In genomic region chr11:111926505-111927391, GRCh38 we compare ENCODE assay signal across 8 cellular contexts. TPM values are rescaled to one million over a fixed set of nuclear protein-coding genes. Genes with fewer than 3 reads are reported as not detected.
DNase-seq lines count a peak whose midpoint lies in the region; ATAC-seq, FAIRE-seq and TF ChIP-seq lines count a peak whose summit lies in the region.

No MANE protein-coding gene starts in this region.

- peak overlapping the region; percentile 93 to 99 (median 96) for H3K27ac Mint-ChIP-seq in brain

- ATAC-seq in HG03064 (IDR thresholded peaks at IDR 0.05; ENCODE audit: low read depth, unreplicated experiment) = peak; percentile 91

- FAIRE-seq in TTC549 (lab: Jason Lieb, UNC) = peak; percentile 43

- H3K27me3 ChIP-seq in sigmoid colon = no peaks in the 10 kb centered on the region

- no peaks in the 10 kb centered on the region for H3K9me3 ChIP-seq in sigmoid colon

- H3K4me1 Mint-ChIP-seq in brain = peaks cover 61% of the 10 kb centered on the region

- no peak for TF ChIP-seq CTCF in brain (conservative IDR thresholded peaks at IDR 0.05)
- peak in 1 of 4 experiments; percentile 30 for TF ChIP-seq CTCF in sigmoid colon (IDR thresholded peaks at IDR 0.05)

- no peaks in the 10 kb centered on the region for H3K36me3 Mint-ChIP-seq in brain

- no peaks in the 10 kb centered on the region for H3K9me3 Mint-ChIP-seq in brain

- H3K27ac ChIP-seq in sigmoid colon = peak overlapping the region; percentile 87 to 92 (median 88)

- peaks cover 0 to 43% (median 38%) of the 10 kb centered on the region in 4 donors for H3K4me1 ChIP-seq in sigmoid colon

- peak; percentile 66 for TF ChIP-seq POLR2A in GM18526 (IDR thresholded peaks at IDR 0.05; ENCODE audit: extremely low read depth, insufficient read length)
- peak; percentile 69 to 76 for TF ChIP-seq POLR2A in sigmoid colon (IDR thresholded peaks at IDR 0.05)

- H3K4me3 ChIP-seq in sigmoid colon = peak overlapping the region; percentile 15 to 45 (median 40)

- intact Hi-C loops in sigmoid colon (cut with DNase I) = loop anchor here (2.0 kb wide), 1 partner anchor 48 kb away; the partner anchor contains the start of genes CFAP68 and FDXACB1

- TF ChIP-seq EP300 in sigmoid colon (IDR thresholded peaks at IDR 0.05) = peak in 2 of 4 donors; percentile 41 to 46

- no peaks in the 10 kb centered on the region for H3K36me3 ChIP-seq in sigmoid colon

- DNase-seq in A172 (ENCODE audit: low spot score) = peak; percentile 81
- DNase-seq in NCI-H2107 (lab: John Stamatoyannopoulos, UW) = peak; percentile 96
- peak; percentile 58 for DNase-seq in iPS DF 4.7 (ENCODE audit: extremely low read depth, low spot score)
- peak; percentile 98 for DNase-seq in sigmoid colon

- H3K4me3 Mint-ChIP-seq in brain = peak overlapping the region; percentile 85 to 97 (median 92)

- peaks cover 7% of the 10 kb centered on the region for H3K27me3 Mint-ChIP-seq in brain

- 1% methylated on average over 47 of the region's 47 CpGs for WGBS in sigmoid colon, 2 donors

RNA-seq across cellular contexts. Expression of gene C11orf52, which starts 8.0 kb away (rescaled TPM):
- total RNA-seq in A172 (2014; rRNA removed; shearing (Covaris generic)) = not detected in 2 replicates
- polyA plus RNA-seq in brain (ENCODE audit: insufficient read depth, low read depth, low replicate concordance) (9.1 TPM), sigmoid colon (10 to 100 TPM in 2 of 3 donors, 1 to 10 TPM in 1; 6.3 to 17.8 (median 16.8) TPM)
- total RNA-seq in sigmoid colon = 1 to 10 TPM in 1 of 4 donors, not detected in 3; 3.9 TPM

RNA-seq across cellular contexts. Expression of gene DIXDC1, which starts 10.4 kb away (rescaled TPM):
- 6.2 and 6.9 TPM in 2 replicates for total RNA-seq in A172 (2014; rRNA removed; shearing (Covaris generic))
- 13.6 TPM for polyA plus RNA-seq in brain (ENCODE audit: insufficient read depth, low read depth, low replicate concordance)
- 100 to 1,000 TPM in 2 of 4 donors, 10 to 100 TPM in 2; 92.7 to 105 (median 99.2) TPM for total RNA-seq in sigmoid colon
- 10 to 100 TPM in 1 of 3 donors, 1 to 10 TPM in 2; 2.3 to 12.0 (median 9.2) TPM for polyA plus RNA-seq in sigmoid colon

RNA-seq across cellular contexts. Expression of gene HSPB2, which starts 14.2 kb away (rescaled TPM):
- not detected in 2 replicates for total RNA-seq in A172 (2014; rRNA removed; shearing (Covaris generic))
- polyA plus RNA-seq in brain (ENCODE audit: insufficient read depth, low read depth, low replicate concordance) (4.3 TPM), sigmoid colon (10 to 100 TPM in 1 of 3 donors, 1 to 10 TPM in 1, under 1 TPM in 1; 0.69 to 11.4 (median 3.6) TPM)
- total RNA-seq in sigmoid colon = 1 to 10 TPM in 2 of 4 donors, under 1 TPM in 1, not detected in 1; 0.83 to 3.0 (median 1.4) TPM

RNA-seq across cellular contexts. Expression of gene CRYAB, which starts 15.2 kb away (rescaled TPM):
- 0.34 TPM in 1 of 2 replicates, not detected in the other for total RNA-seq in A172 (2014; rRNA removed; shearing (Covaris generic))
- polyA plus RNA-seq in brain (ENCODE audit: insufficient read depth, low read depth, low replicate concordance) = 1,548 TPM
- total RNA-seq in sigmoid colon = 100 to 1,000 TPM; 151 to 299 (median 225) TPM
- polyA plus RNA-seq in sigmoid colon = 10 to 100 TPM; 25.0 to 99.7 (median 63.0) TPM

RNA-seq across cellular contexts. Expression of gene CFAP68, which starts 47.4 kb away (rescaled TPM):
- 15.0 and 16.6 TPM in 2 replicates for total RNA-seq in A172 (2014; rRNA removed; shearing (Covaris generic))
- polyA plus RNA-seq in brain (ENCODE audit: insufficient read depth, low read depth, low replicate concordance) (54.4 TPM), sigmoid colon (10 to 100 TPM; 18.9 to 35.4 (median 23.4) TPM)
- total RNA-seq in sigmoid colon = 10 to 100 TPM in 3 of 4 donors, 1 to 10 TPM in 1; 9.1 to 44.3 (median 13.4) TPM

Comparison
In these comparisons a context has a peak if more than half of its experiments do, and no peak if none do; other contexts are left out.
1. Peak in every context shown above with its lines: DNase-seq, ATAC-seq, H3K4me3 ChIP-seq and H3K27ac ChIP-seq.
2. RNA of gene DIXDC1, which starts 10.4 kb away (total RNA-seq): 92.7 to 105 TPM in sigmoid colon; 6.2 to 6.9 TPM in A172; every median in the first group is over 10 times any median in the second.